25 cellular contexts compared by ENCODE assay signal in genomic region chr4:29046166-29046565, GRCh38.
DNase-seq lines count a peak whose midpoint lies in the region; ATAC-seq, FAIRE-seq and TF ChIP-seq lines count a peak whose summit lies in the region.
"Had no signal": no experiment of that assay in that cellular context is flagged by ENCODE, and none has a peak within 500 bp of the region (broad histone marks: within the 10 kb centered on the region; RNA-seq: fewer than 3 reads in every experiment).

No MANE protein-coding gene starts in this region.

- H4K91ac ChIP-seq in IMR-90 (ENCODE audit: insufficient read depth, low read depth, low read length): peak overlapping the region; percentile 62; the same call in 1 of the 2 replicates

- peak overlapping the region; percentile 93 for H2BK5ac ChIP-seq in IMR-90 (ENCODE audit: low read depth, low read length, poor library complexity, severe bottlenecking)

- H4K20me1 ChIP-seq in IMR-90 (ENCODE audit: insufficient read depth, low read length): peaks cover 3% of the 10 kb centered on the region; the same call in 1 of the 2 replicates

- no peak for TF ChIP-seq CTCF in IMR-90 (conservative IDR thresholded peaks at IDR 0.05; ENCODE audit: low read depth, low read length)
- no peak for TF ChIP-seq CTCF in dorsolateral prefrontal cortex (IDR thresholded peaks at IDR 0.05 in 54 of 56, conservative IDR thresholded peaks at IDR 0.05 in 2 of 56; ENCODE audit: low read depth in 1 of 56, partially characterized antibody in 56 of 56)
- no peak for TF ChIP-seq CTCF in CD14-positive monocyte (IDR thresholded peaks at IDR 0.05)
- TF ChIP-seq CTCF in mucosa of descending colon (IDR thresholded peaks at IDR 0.05): no peak

- ATAC-seq in IMR-90 (ENCODE audit: low read depth): peak; percentile 73
- no peak for ATAC-seq in mucosa of descending colon
- ATAC-seq: A549; effector memory CD8-positive, alpha-beta T cell; left cardiac atrium; stimulated activated memory B cell treated with anti-CD40 and anti-IgM and Interleukin-4, amounts not matched to agents 10 μg/mL and 1 μg/mL and 100 μg/mL, for 72 hours had no signal

- BruUV-seq in IMR-90 (replicated peaks; lab: Mats Ljungman, UMichigan): no TSS peak

- H3K27ac ChIP-seq in ACC112 (ENCODE audit: low read depth, low read length) (peak overlapping the region; percentile 81), IMR-90 (ENCODE audit: insufficient read depth, low read length) (peak overlapping the region; percentile 49; the same call in 1 of the 2 replicates), dorsolateral prefrontal cortex (peak overlapping the region in 58 of 59 donors; percentile 8 to 93 (median 75))
- H3K27ac ChIP-seq: A549, neutrophil had no signal

- peak overlapping the region; percentile 77; the same call in 1 of the 2 replicates for H2BK20ac ChIP-seq in IMR-90 (ENCODE audit: low read depth, low read length)

- peaks cover 0 to 4% (median 1%) of the 10 kb centered on the region in 3 donors for H3K27me3 Mint-ChIP-seq in CD14-positive monocyte (ENCODE audit: low read depth in 3 of 3)
- H3K27me3 Mint-ChIP-seq: activated naive CD8-positive, alpha-beta T cell treated with anti-CD3 and anti-CD28 coated beads, Interleukin-2, amount 10 ng/mL, durations not matched to agents 7 days and 5 days; CD4-positive, alpha-beta memory T cell; effector memory CD8-positive, alpha-beta T cell; stimulated activated memory B cell treated with anti-CD40 and anti-IgM and Interleukin-4, amounts not matched to agents 10 μg/mL and 1 μg/mL and 100 μg/mL, for 72 hours had no signal

- H3K14ac ChIP-seq in IMR-90 (replicated peaks; ENCODE audit: low read depth, low read length): peak overlapping the region; percentile 68; the same call in 1 of the 2 replicates

- H3K27me3 ChIP-seq in ACC112 (ENCODE audit: insufficient read depth, low read length) (no peaks in the 10 kb centered on the region), IMR-90 (ENCODE audit: control insufficient read depth, insufficient read depth, low read length) (no peaks in the 10 kb centered on the region), dorsolateral prefrontal cortex (no peaks in the 10 kb centered on the region)
- H3K27me3 ChIP-seq: neutrophil had no signal

- H2AK5ac ChIP-seq in IMR-90 (ENCODE audit: low read depth, low read length): no peak overlapping the region; the same call in 1 of the 2 replicates

- H3K23ac ChIP-seq in IMR-90 (ENCODE audit: low read depth, low read length): peak overlapping the region; percentile 86; the same call in 1 of the 2 replicates

- no peak for FAIRE-seq in GM19239 (lab: Jason Lieb, UNC)
- FAIRE-seq: A549, GM18507, H1 had no signal

- H4K5ac ChIP-seq in IMR-90 (ENCODE audit: low read depth, low read length): peak overlapping the region; percentile 58; the same call in 1 of the 2 replicates

- H3K4me3 ChIP-seq in ACC112 (ENCODE audit: low read depth, low read length) (no peak overlapping the region), IMR-90 (ENCODE audit: insufficient read depth, low read depth, low read length) (no peak overlapping the region), dorsolateral prefrontal cortex (no peak overlapping the region), mucosa of descending colon (no peak overlapping the region)
- H3K4me3 ChIP-seq: A549 had no signal

- H2BK15ac ChIP-seq in IMR-90 (ENCODE audit: low read depth, low read length): peak overlapping the region; percentile 67; the same call in 2 of the 3 replicates

- H3K9ac ChIP-seq in IMR-90 (ENCODE audit: low read depth, low read length): no peak overlapping the region

- H3K4me1 ChIP-seq in ACC112 (ENCODE audit: control insufficient read depth, insufficient read depth, low read length, unreplicated experiment): peaks cover 17% of the 10 kb centered on the region
- peaks cover 11% of the 10 kb centered on the region for H3K4me1 ChIP-seq in IMR-90 (ENCODE audit: control insufficient read depth, insufficient read depth, low read length)
- no peaks in the 10 kb centered on the region for H3K4me1 ChIP-seq in mucosa of descending colon (ENCODE audit: low read depth)
- H3K4me1 ChIP-seq: A549 had no signal

- peak overlapping the region; percentile 78; the same call in 1 of the 2 replicates for H3K18ac ChIP-seq in IMR-90 (ENCODE audit: low read depth, low read length)

- TF ChIP-seq POLR2A in IMR-90 (IDR thresholded peaks at IDR 0.05; ENCODE audit: low read depth, low read length): no peak

- dilution Hi-C loops in IMR-90 (cut with HindIII; ENCODE audit: low sequenced_read_pairs, unreplicated experiment): no loop called here

- H3K9me3 ChIP-seq in IMR-90 (ENCODE audit: control insufficient read depth, insufficient read depth, low read length) (no peaks in the 10 kb centered on the region), mucosa of descending colon (peaks cover 4% of the 10 kb centered on the region)
- H3K9me3 ChIP-seq: A549, neutrophil had no signal

- peak overlapping the region in 1 of 2 experiments; percentile 79; a peak in 2 of 4 replicates for H4K8ac ChIP-seq in IMR-90 (ENCODE audit: low read depth in 2 of 2, low read length in 2 of 2)

- intact Hi-C loops in IMR-90 (cut with micrococcal nuclease): loop anchor here (5.0 kb wide), 1 partner anchor 69 kb away; no protein-coding TSS in a partner anchor
- intact Hi-C loops in dorsolateral prefrontal cortex (cut with DNase I): no loop called here
- intact Hi-C loops in CD14-positive monocyte (cut with micrococcal nuclease): no loop called here
- intact Hi-C loops in mucosa of descending colon (cut with DNase I, micrococcal nuclease): no loop called here

- no peaks in the 10 kb centered on the region for H3K36me3 Mint-ChIP-seq in CD14-positive monocyte
- H3K36me3 Mint-ChIP-seq: activated naive CD8-positive, alpha-beta T cell treated with anti-CD3 and anti-CD28 coated beads, Interleukin-2, amount 10 ng/mL, durations not matched to agents 7 days and 5 days; CD4-positive, alpha-beta memory T cell; mesothelial cell of epicardium; stimulated activated memory B cell treated with anti-CD40 and anti-IgM and Interleukin-4, amounts not matched to agents 10 μg/mL and 1 μg/mL and 100 μg/mL, for 72 hours had no signal

- in situ Hi-C loops in IMR-90 (cut with MboI; ENCODE audit: low sequenced_read_pairs): no loop called here

- no peaks in the 10 kb centered on the region for H3K79me2 ChIP-seq in ACC112 (ENCODE audit: control insufficient read depth, insufficient read depth, low read length, unreplicated experiment)

- no CpG with 5 or more reads among the region's 1 CpG for WGBS in IMR-90 (ENCODE audit: extremely low coverage in 2 of 2, insufficient read length in 1 of 2), 2 experiments

- no peak overlapping the region for H3K4me3 Mint-ChIP-seq in CD14-positive monocyte
- H3K4me3 Mint-ChIP-seq: activated naive CD8-positive, alpha-beta T cell treated with anti-CD3 and anti-CD28 coated beads, Interleukin-2, amount 10 ng/mL, durations not matched to agents 7 days and 5 days; CD4-positive, alpha-beta memory T cell; effector memory CD8-positive, alpha-beta T cell; mesothelial cell of epicardium; stimulated activated memory B cell treated with anti-CD40 and anti-IgM and Interleukin-4, amounts not matched to agents 10 μg/mL and 1 μg/mL and 100 μg/mL, for 72 hours had no signal

- peak overlapping the region; percentile 45; the same call in 1 of the 2 replicates for H3K4me2 ChIP-seq in IMR-90 (ENCODE audit: low read depth, low read length)
- H3K4me2 ChIP-seq: A549 had no signal

- no peak overlapping the region for H2AK9ac ChIP-seq in IMR-90 (replicated peaks; ENCODE audit: low read depth, low read length, poor library complexity)

- TF ChIP-seq RAD21 in IMR-90 (IDR thresholded peaks at IDR 0.05; ENCODE audit: low read length): no peak

- H3K4ac ChIP-seq in IMR-90 (ENCODE audit: low read depth, low read length): peak overlapping the region; percentile 88; the same call in 1 of the 2 replicates

- H2AFZ ChIP-seq in ACC112 (ENCODE audit: low read length, unreplicated experiment): peak overlapping the region; percentile 52
- no peak overlapping the region for H2AFZ ChIP-seq in IMR-90 (replicated peaks; ENCODE audit: low read length, poor library complexity)

- no peak overlapping the region for H3K27ac Mint-ChIP-seq in CD14-positive monocyte
- H3K27ac Mint-ChIP-seq: activated naive CD8-positive, alpha-beta T cell treated with anti-CD3 and anti-CD28 coated beads, Interleukin-2, amount 10 ng/mL, durations not matched to agents 7 days and 5 days; CD4-positive, alpha-beta memory T cell; effector memory CD8-positive, alpha-beta T cell; mesothelial cell of epicardium; stimulated activated memory B cell treated with anti-CD40 and anti-IgM and Interleukin-4, amounts not matched to agents 10 μg/mL and 1 μg/mL and 100 μg/mL, for 72 hours had no signal

- no peak overlapping the region for H3K56ac ChIP-seq in IMR-90 (ENCODE audit: extremely low read depth, insufficient read depth, low read length)

- H3K36me3 ChIP-seq in ACC112 (ENCODE audit: insufficient read depth, low read length): no peaks in the 10 kb centered on the region
- no peaks in the 10 kb centered on the region for H3K36me3 ChIP-seq in IMR-90 (ENCODE audit: control insufficient read depth, insufficient read depth, low read length)
- no peaks in the 10 kb centered on the region for H3K36me3 ChIP-seq in mucosa of descending colon (ENCODE audit: low read depth)
- H3K36me3 ChIP-seq: neutrophil had no signal

- H2BK120ac ChIP-seq in IMR-90 (ENCODE audit: low read depth, low read length): peak overlapping the region; percentile 87

- H3K79me1 ChIP-seq in IMR-90 (ENCODE audit: low read depth in 1 of 2, low read length in 2 of 2): no peaks in the 10 kb centered on the region

- H3K9me3 Mint-ChIP-seq in CD14-positive monocyte: peaks cover 0 to 6% (median 3%) of the 10 kb centered on the region in 7 donors
- H3K9me3 Mint-ChIP-seq: mesothelial cell of epicardium had no signal

- DNase-seq in IMR-90 (peak; percentile 92), dorsolateral prefrontal cortex (peak in 1 of 10 donors; percentile 24), midbrain (lab: John Stamatoyannopoulos, UW) (peak; percentile 19), CD14-positive monocyte (ENCODE audit: low spot score) (no peak), GM19239 (ENCODE audit: insufficient read length, low spot score) (no peak), mucosa of descending colon (no peak), NCI-H2029 treated with DMSO at 0.1 percent for 48 hours (lab: John Stamatoyannopoulos, UW) (no peak)
- DNase-seq: activated naive CD8-positive, alpha-beta T cell treated with anti-CD3 and anti-CD28 coated beads, Interleukin-2, amount 10 ng/mL, durations not matched to agents 7 days and 5 days; CD4-positive, alpha-beta memory T cell; central memory CD4-positive, alpha-beta T cell; DMS79; effector memory CD8-positive, alpha-beta T cell; KBM-7; left cardiac atrium; NCI-H1092 treated with DMSO at 0.1 percent for 48 hours; OCI-M1; T-helper 2 cell; trophoblast cell had no signal

- POLR2A ChIA-PET in IMR-90 (lab: Charles Lee; ENCODE audit: unreplicated experiment): no interaction called here

- H3K4me1 Mint-ChIP-seq in CD14-positive monocyte: no peaks in the 10 kb centered on the region
- H3K4me1 Mint-ChIP-seq: activated naive CD8-positive, alpha-beta T cell treated with anti-CD3 and anti-CD28 coated beads, Interleukin-2, amount 10 ng/mL, durations not matched to agents 7 days and 5 days; CD4-positive, alpha-beta memory T cell; stimulated activated memory B cell treated with anti-CD40 and anti-IgM and Interleukin-4, amounts not matched to agents 10 μg/mL and 1 μg/mL and 100 μg/mL, for 72 hours had no signal

- no peaks in the 10 kb centered on the region; the same call in 1 of the 2 replicates for H3K9me1 ChIP-seq in IMR-90 (ENCODE audit: insufficient read depth, low read length)

- CTCF ChIA-PET in IMR-90 (lab: Yijun Ruan, JAX): no interaction called here

Comparison
In these comparisons a context has a peak if more than half of its experiments do, and no peak if none do; other contexts are left out.
1. DNase-seq: peak in IMR-90 (single experiment) and midbrain (single experiment); none in CD14-positive monocyte (single experiment), GM19239 (single experiment), mucosa of descending colon (0 of 3) and NCI-H2029 treated with DMSO at 0.1 percent for 48 hours (single experiment).
2. Peak in every context shown above with its lines, with median percentiles within 50 percentile points of each other: H3K27ac ChIP-seq.